1 cellular context compared by ENCODE assay signal in genomic region chr12:107349008-107349747, GRCh38.
TF ChIP-seq lines count a peak whose summit lies in the region.

No MANE protein-coding gene starts in this region.

TF ChIP-seq in A549, 52 proteins besides CTCF, POLR2A, EP300 and RAD21 (continued from another document):
- TF ChIP-seq FOSL2 (IDR thresholded peaks at IDR 0.05) = peak; percentile 92
- TF ChIP-seq FOSL2 (CRISPR knock-in tag; IDR thresholded peaks at IDR 0.05) = peak; percentile 96
- peak; percentile 42; the same call in 1 of the 2 replicates for TF ChIP-seq BHLHE40 (IDR thresholded peaks at IDR 0.05; ENCODE audit: low read depth, low read length)
- peak; percentile 88 for TF ChIP-seq MAFK (IDR thresholded peaks at IDR 0.05; ENCODE audit: partially characterized antibody)
- TF ChIP-seq FOXS1 (CRISPR knock-in tag; IDR thresholded peaks at IDR 0.05) = no peak
- no peak for TF ChIP-seq HES2 (IDR thresholded peaks at IDR 0.05)
- peak; percentile 40 to 75; a peak in 3 of 4 replicates for TF ChIP-seq CEBPB (IDR thresholded peaks at IDR 0.05)
- no peak for TF ChIP-seq ZC3H11A (IDR thresholded peaks at IDR 0.05)
- TF ChIP-seq RFX5 (IDR thresholded peaks at IDR 0.05) = no peak
- peak; percentile 46; the same call in 1 of the 2 replicates for TF ChIP-seq PBX3 (IDR thresholded peaks at IDR 0.05)
- TF ChIP-seq CHD2 (IDR thresholded peaks at IDR 0.05; ENCODE audit: low read length, partially characterized antibody) = no peak
- TF ChIP-seq HOXB5 (CRISPR knock-in tag; IDR thresholded peaks at IDR 0.05) = no peak
- no peak for TF ChIP-seq CBX2 (IDR thresholded peaks at IDR 0.05; ENCODE audit: borderline replicate concordance, low read depth)
- peak; percentile 94 for TF ChIP-seq JUNB (IDR thresholded peaks at IDR 0.05)
- peak; percentile 70 to 84 for TF ChIP-seq JUN (IDR thresholded peaks at IDR 0.05)
- TF ChIP-seq KDM1A (IDR thresholded peaks at IDR 0.05; ENCODE audit: low read depth) = peak; percentile 98
- TF ChIP-seq CBX8 (IDR thresholded peaks at IDR 0.05) = no peak
- no peak for TF ChIP-seq ESRRA (IDR thresholded peaks at IDR 0.05; ENCODE audit: borderline replicate concordance, low read length)
- no peak for TF ChIP-seq MAZ (IDR thresholded peaks at IDR 0.05; ENCODE audit: borderline replicate concordance, low read depth, low read length)
- no peak for TF ChIP-seq TP53 (CRISPR knock-in tag; IDR thresholded peaks at IDR 0.05)
- TF ChIP-seq NFE2L2 (conservative IDR thresholded peaks at IDR 0.05; ENCODE audit: low read length) = peak; percentile 8; the same call in 1 of the 2 replicates
- TF ChIP-seq SMC3 (IDR thresholded peaks at IDR 0.05) = peak; percentile 48
- TF ChIP-seq ZNF302 (CRISPR knock-in tag; IDR thresholded peaks at IDR 0.05) = no peak
- TF ChIP-seq HOXB13 (CRISPR knock-in tag; IDR thresholded peaks at IDR 0.05; ENCODE audit: low read depth) = no peak
- TF ChIP-seq RCOR1 (IDR thresholded peaks at IDR 0.05; ENCODE audit: low read depth, low read length) = peak; percentile 94; the same call in 1 of the 2 replicates
- 0 out of 2 replicates have a peak, but pooled peaks have one; percentile 27 for TF ChIP-seq MYC (IDR thresholded peaks at IDR 0.05; ENCODE audit: borderline replicate concordance, low read length)
